2 cellular contexts compared by ENCODE assay signal in the genomic region with DNA sequence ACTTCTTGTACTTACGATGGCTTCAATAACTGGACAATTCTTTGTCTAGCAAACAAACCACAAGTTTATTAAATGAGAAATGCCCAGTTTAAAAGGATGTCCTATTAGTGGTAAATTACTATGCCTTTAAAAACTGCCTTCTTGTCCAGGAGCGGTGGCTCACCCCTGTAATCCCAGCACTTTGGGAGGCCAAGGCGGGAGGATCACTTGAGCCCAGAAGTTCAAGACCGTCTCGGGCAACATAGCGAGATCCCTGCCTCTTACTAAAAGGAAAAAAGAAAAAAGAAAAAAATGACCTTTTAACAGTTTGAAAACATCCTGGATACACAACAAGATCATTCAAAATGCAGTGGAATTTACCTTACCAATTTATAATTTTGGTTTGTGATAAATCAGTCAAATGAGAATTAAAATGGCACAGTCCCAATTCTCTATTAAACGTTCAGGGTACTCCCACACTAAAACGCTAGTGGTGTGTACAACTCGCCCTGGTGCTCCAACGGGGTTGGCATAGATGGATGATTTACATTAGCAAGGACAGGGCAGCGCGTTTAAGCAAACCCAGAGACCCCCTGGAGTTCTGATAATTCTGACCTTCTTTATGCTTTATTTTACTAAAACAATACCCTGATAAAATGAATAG.
TF ChIP-seq lines count a peak whose summit lies in the region.

No MANE protein-coding gene starts in this region.

TF ChIP-seq in IMR-90, 13 proteins besides CTCF, POLR2A, EP300 and RAD21:
- TF ChIP-seq CHD1 (IDR thresholded peaks at IDR 0.05; ENCODE audit: low read depth, low read length) (no peak), NFE2L2 (IDR thresholded peaks at IDR 0.05; ENCODE audit: low read depth, low read length) (no peak), FOS (IDR thresholded peaks at IDR 0.05; ENCODE audit: low read depth, low read length) (no peak), SMC3 (IDR thresholded peaks at IDR 0.05; ENCODE audit: low read depth, low read length) (no peak), MAZ (IDR thresholded peaks at IDR 0.05; ENCODE audit: borderline replicate concordance, low read depth, low read length) (no peak), RFX5 (IDR thresholded peaks at IDR 0.05; ENCODE audit: low read depth, low read length) (no peak), MAFK (IDR thresholded peaks at IDR 0.05; ENCODE audit: low read depth, low read length) (no peak), RCOR1 (IDR thresholded peaks at IDR 0.05; ENCODE audit: insufficient replicate concordance, low read length) (no peak), MXI1 (IDR thresholded peaks at IDR 0.05; ENCODE audit: borderline replicate concordance, low read depth, low read length) (no peak), CEBPB (IDR thresholded peaks at IDR 0.05; ENCODE audit: low read depth, low read length) (no peak)
- TF ChIP-seq, protein P1, sequence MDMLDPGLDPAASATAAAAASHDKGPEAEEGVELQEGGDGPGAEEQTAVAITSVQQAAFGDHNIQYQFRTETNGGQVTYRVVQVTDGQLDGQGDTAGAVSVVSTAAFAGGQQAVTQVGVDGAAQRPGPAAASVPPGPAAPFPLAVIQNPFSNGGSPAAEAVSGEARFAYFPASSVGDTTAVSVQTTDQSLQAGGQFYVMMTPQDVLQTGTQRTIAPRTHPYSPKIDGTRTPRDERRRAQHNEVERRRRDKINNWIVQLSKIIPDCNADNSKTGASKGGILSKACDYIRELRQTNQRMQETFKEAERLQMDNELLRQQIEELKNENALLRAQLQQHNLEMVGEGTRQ (IDR thresholded peaks at IDR 0.05; ENCODE audit: low read depth, low read length): no peak

TF ChIP-seq in K562, 482 proteins besides CTCF, POLR2A, EP300 and RAD21 (continues in another document):
- TF ChIP-seq ZNF707 (CRISPR knock-in tag; conservative IDR thresholded peaks at IDR 0.05): no peak
- TF ChIP-seq CUX1 (CRISPR knock-in tag; IDR thresholded peaks at IDR 0.05): no peak
- TF ChIP-seq BCOR (IDR thresholded peaks at IDR 0.05): peak; percentile 36; the same call in 1 of the 2 replicates
- no peak for TF ChIP-seq ETV5 (CRISPR knock-in tag; IDR thresholded peaks at IDR 0.05; ENCODE audit: low read depth)
- no peak for TF ChIP-seq ZNF75A (CRISPR knock-in tag; IDR thresholded peaks at IDR 0.05)
- no peak for TF ChIP-seq ELF2 (CRISPR knock-in tag; IDR thresholded peaks at IDR 0.05)
- no peak for TF ChIP-seq ZBTB2 (IDR thresholded peaks at IDR 0.05)
- no peak for TF ChIP-seq PKNOX1 (IDR thresholded peaks at IDR 0.05)
- 0 out of 2 replicates have a peak, but pooled peaks have one; percentile 16 for TF ChIP-seq NCOA6 (IDR thresholded peaks at IDR 0.05)
- TF ChIP-seq, protein P2, sequence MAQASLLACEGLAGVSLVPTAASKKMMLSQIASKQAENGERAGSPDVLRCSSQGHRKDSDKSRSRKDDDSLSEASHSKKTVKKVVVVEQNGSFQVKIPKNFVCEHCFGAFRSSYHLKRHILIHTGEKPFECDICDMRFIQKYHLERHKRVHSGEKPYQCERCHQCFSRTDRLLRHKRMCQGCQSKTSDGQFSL (CRISPR knock-in tag; IDR thresholded peaks at IDR 0.05): no peak
- TF ChIP-seq, protein P2 (tag; IDR thresholded peaks at IDR 0.05): 0 out of 4 replicates have a peak, but pooled peaks of 1 of the 2 experiments have one; percentile 18
- no peak for TF ChIP-seq SRSF7 (optimal IDR thresholded peaks at IDR 0.05; ENCODE audit: low read depth, low read length)
- no peak for TF ChIP-seq ZNF146 (CRISPR knock-in tag; IDR thresholded peaks at IDR 0.05; ENCODE audit: unreplicated experiment)
- 0 out of 2 replicates have a peak, but pooled peaks have one; percentile 40 for TF ChIP-seq HLTF (IDR thresholded peaks at IDR 0.05)
- TF ChIP-seq BACH1 (tag; IDR thresholded peaks at IDR 0.05): no peak
- peak; percentile 23; the same call in 1 of the 2 replicates for TF ChIP-seq SMARCA5 (IDR thresholded peaks at IDR 0.05)
- TF ChIP-seq ZBTB7A (IDR thresholded peaks at IDR 0.05; ENCODE audit: borderline replicate concordance, control insufficient read depth, low read depth, low read length): no peak
- peak; percentile 5 for TF ChIP-seq MEIS2 (IDR thresholded peaks at IDR 0.05; ENCODE audit: partially characterized antibody)
- no peak for TF ChIP-seq CAMTA2 (CRISPR knock-in tag; conservative IDR thresholded peaks at IDR 0.05)
- 0 out of 2 replicates have a peak, but pooled peaks have one; percentile 16 for TF ChIP-seq CHAMP1 (IDR thresholded peaks at IDR 0.05)
- no peak for TF ChIP-seq HBP1 (CRISPR knock-in tag; IDR thresholded peaks at IDR 0.05)
- no peak for TF ChIP-seq PBX2 (CRISPR knock-in tag; IDR thresholded peaks at IDR 0.05; ENCODE audit: low read depth)
- TF ChIP-seq PBX2 (tag; conservative IDR thresholded peaks at IDR 0.05; ENCODE audit: low read depth): peak; percentile 37
- TF ChIP-seq ZC3H11A (IDR thresholded peaks at IDR 0.05; ENCODE audit: low read depth, low read length): no peak
- no peak for TF ChIP-seq PURB (CRISPR knock-in tag; IDR thresholded peaks at IDR 0.05; ENCODE audit: low read depth)
- TF ChIP-seq, protein P3, sequence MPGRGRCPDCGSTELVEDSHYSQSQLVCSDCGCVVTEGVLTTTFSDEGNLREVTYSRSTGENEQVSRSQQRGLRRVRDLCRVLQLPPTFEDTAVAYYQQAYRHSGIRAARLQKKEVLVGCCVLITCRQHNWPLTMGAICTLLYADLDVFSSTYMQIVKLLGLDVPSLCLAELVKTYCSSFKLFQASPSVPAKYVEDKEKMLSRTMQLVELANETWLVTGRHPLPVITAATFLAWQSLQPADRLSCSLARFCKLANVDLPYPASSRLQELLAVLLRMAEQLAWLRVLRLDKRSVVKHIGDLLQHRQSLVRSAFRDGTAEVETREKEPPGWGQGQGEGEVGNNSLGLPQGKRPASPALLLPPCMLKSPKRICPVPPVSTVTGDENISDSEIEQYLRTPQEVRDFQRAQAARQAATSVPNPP (IDR thresholded peaks at IDR 0.05; ENCODE audit: borderline replicate concordance, insufficient read depth, insufficient read length): no peak
